In genomic region chr9:122780026-122780425, GRCh38 we compare ENCODE assay signal across 23 cellular contexts. TPM values are rescaled to one million over a fixed set of nuclear protein-coding genes. Genes with fewer than 3 reads are reported as not detected.
"Had no signal": no experiment of that assay in that cellular context is flagged by ENCODE, and none has a peak within 500 bp of the region (broad histone marks: within the 10 kb centered on the region; RNA-seq: fewer than 3 reads in every experiment).

No MANE protein-coding gene starts in this region.

- H3K27ac ChIP-seq: brain microvascular endothelial cell had no signal

- DNase-seq: activated CD4-positive, alpha-beta T cell treated with anti-CD3 and anti-CD28 coated beads for 4 hours; activated CD8-positive, alpha-beta memory T cell treated with anti-CD3 and anti-CD28 coated beads, Interleukin-2, amount 50 U/mL, for 4 hours; activated CD8-positive, alpha-beta T cell treated with anti-CD3 and anti-CD28 coated beads for 36 hours; activated gamma-delta T cell treated with Interleukin-2 at 50 U/mL for 16 hours; activated naive CD4-positive, alpha-beta T cell treated with anti-CD3 and anti-CD28 coated beads, Interleukin-2, amount 10 ng/mL, durations not matched to agents 7 days and 5 days; activated naive CD8-positive, alpha-beta T cell treated with anti-CD3 and anti-CD28 coated beads for 36 hours; activated T-cell treated with anti-CD3 and anti-CD28 coated beads, Interleukin-2, amount 50 U/mL, for 72 hours; brain microvascular endothelial cell; caudate nucleus; MM.1S; NCI-H1105; NCI-H1436; NCI-H1694 treated with DMSO at 0.1 percent for 48 hours; NCI-H2081; NCI-H510A treated with DMSO at 0.1 percent for 48 hours; SHP77 treated with DMSO at 0.1 percent for 48 hours had no signal

- H3K27me3 ChIP-seq: brain microvascular endothelial cell had no signal

- H3K27me3 Mint-ChIP-seq: activated CD8-positive, alpha-beta T cell treated with anti-CD3 and anti-CD28 coated beads for 36 hours; activated naive CD4-positive, alpha-beta T cell treated with anti-CD3 and anti-CD28 coated beads, Interleukin-2, amount 10 ng/mL, durations not matched to agents 7 days and 5 days; activated naive CD8-positive, alpha-beta T cell treated with anti-CD3 and anti-CD28 coated beads for 36 hours had no signal

- H3K36me3 Mint-ChIP-seq: activated naive CD4-positive, alpha-beta T cell treated with anti-CD3 and anti-CD28 coated beads, Interleukin-2, amount 10 ng/mL, durations not matched to agents 7 days and 5 days; activated naive CD8-positive, alpha-beta T cell treated with anti-CD3 and anti-CD28 coated beads for 36 hours had no signal

- H3K9me3 Mint-ChIP-seq: activated CD8-positive, alpha-beta T cell treated with anti-CD3 and anti-CD28 coated beads for 36 hours; activated naive CD4-positive, alpha-beta T cell treated with anti-CD3 and anti-CD28 coated beads, Interleukin-2, amount 10 ng/mL, durations not matched to agents 7 days and 5 days; activated naive CD8-positive, alpha-beta T cell treated with anti-CD3 and anti-CD28 coated beads for 36 hours; activated T-cell treated with anti-CD3 and anti-CD28 coated beads, Interleukin-2, amount 50 U/mL, for 72 hours; activated T-helper 2 cell treated with anti-CD3 and anti-CD28 coated beads, Interferon-gamma antibody, Interleukin-2, Interleukin-4, amounts not matched to agents 10 μg/mL and 5 μg/mL and 100 μg/mL, durations not matched to agents 14 hours and 24 hours and 36 hours; T-helper 1 cell treated with Interleukin-12 subunit alpha and Interleukin-12 subunit beta and Interleukin-4 antibody, amounts not matched to agents 30 μg/mL and 1 μg/mL, for 36 hours had no signal

- H3K4me1 Mint-ChIP-seq: activated naive CD4-positive, alpha-beta T cell treated with anti-CD3 and anti-CD28 coated beads, Interleukin-2, amount 10 ng/mL, durations not matched to agents 7 days and 5 days; activated naive CD8-positive, alpha-beta T cell treated with anti-CD3 and anti-CD28 coated beads for 36 hours had no signal

- H3K36me3 ChIP-seq: brain microvascular endothelial cell had no signal

- H3K4me3 Mint-ChIP-seq: activated CD8-positive, alpha-beta T cell treated with anti-CD3 and anti-CD28 coated beads for 36 hours; activated naive CD4-positive, alpha-beta T cell treated with anti-CD3 and anti-CD28 coated beads, Interleukin-2, amount 10 ng/mL, durations not matched to agents 7 days and 5 days; activated naive CD8-positive, alpha-beta T cell treated with anti-CD3 and anti-CD28 coated beads for 36 hours; activated T-cell treated with anti-CD3 and anti-CD28 coated beads, Interleukin-2, amount 50 U/mL, for 72 hours; T-helper 1 cell treated with Interleukin-12 subunit alpha and Interleukin-12 subunit beta and Interleukin-4 antibody, amounts not matched to agents 30 μg/mL and 1 μg/mL, for 36 hours had no signal

- FAIRE-seq: RCC 7860 had no signal

- H3K27ac Mint-ChIP-seq: activated CD8-positive, alpha-beta T cell treated with anti-CD3 and anti-CD28 coated beads for 36 hours; activated naive CD4-positive, alpha-beta T cell treated with anti-CD3 and anti-CD28 coated beads, Interleukin-2, amount 10 ng/mL, durations not matched to agents 7 days and 5 days; activated naive CD8-positive, alpha-beta T cell treated with anti-CD3 and anti-CD28 coated beads for 36 hours; activated T-cell treated with anti-CD3 and anti-CD28 coated beads, Interleukin-2, amount 50 U/mL, for 72 hours; activated T-helper 2 cell treated with anti-CD3 and anti-CD28 coated beads, Interferon-gamma antibody, Interleukin-2, Interleukin-4, amounts not matched to agents 10 μg/mL and 5 μg/mL and 100 μg/mL, durations not matched to agents 14 hours and 24 hours and 36 hours; T-helper 1 cell treated with Interleukin-12 subunit alpha and Interleukin-12 subunit beta and Interleukin-4 antibody, amounts not matched to agents 30 μg/mL and 1 μg/mL, for 36 hours had no signal

- ATAC-seq: activated CD4-positive, CD25-positive, alpha-beta regulatory T cell treated with anti-CD3 and anti-CD28 coated beads, Interleukin-2, amount 50 U/mL, for 24 hours; activated CD8-positive, alpha-beta T cell treated with anti-CD3 and anti-CD28 coated beads for 36 hours; activated T-cell treated with anti-CD3 and anti-CD28 coated beads, Interleukin-2, amount 50 U/mL, for 72 hours had no signal

RNA-seq across cellular contexts. Expression of gene OR5C1, which starts 8.7 kb away (rescaled TPM):
- total RNA-seq: activated CD8-positive, alpha-beta T cell treated with anti-CD3 and anti-CD28 coated beads for 36 hours; activated naive CD8-positive, alpha-beta T cell treated with anti-CD3 and anti-CD28 coated beads for 36 hours; activated T-cell treated with anti-CD3 and anti-CD28 coated beads, Interleukin-2, amount 50 U/mL, for 72 hours; activated T-helper 2 cell treated with anti-CD3 and anti-CD28 coated beads, Interferon-gamma antibody, Interleukin-2, Interleukin-4, amounts not matched to agents 10 μg/mL and 5 μg/mL and 100 μg/mL, durations not matched to agents 14 hours and 24 hours and 36 hours; cerebellum; SK-MEL-5 had no signal

RNA-seq across cellular contexts. Expression of gene OR1K1, which starts 19.9 kb away (rescaled TPM):
- total RNA-seq: activated CD8-positive, alpha-beta T cell treated with anti-CD3 and anti-CD28 coated beads for 36 hours; activated naive CD8-positive, alpha-beta T cell treated with anti-CD3 and anti-CD28 coated beads for 36 hours; activated T-cell treated with anti-CD3 and anti-CD28 coated beads, Interleukin-2, amount 50 U/mL, for 72 hours; activated T-helper 2 cell treated with anti-CD3 and anti-CD28 coated beads, Interferon-gamma antibody, Interleukin-2, Interleukin-4, amounts not matched to agents 10 μg/mL and 5 μg/mL and 100 μg/mL, durations not matched to agents 14 hours and 24 hours and 36 hours; cerebellum; SK-MEL-5 had no signal
- polyA plus RNA-seq: adipose tissue had no signal

RNA-seq across cellular contexts. Expression of gene OR1L6, which starts 37.9 kb away (rescaled TPM):
- total RNA-seq: activated CD8-positive, alpha-beta T cell treated with anti-CD3 and anti-CD28 coated beads for 36 hours; activated naive CD8-positive, alpha-beta T cell treated with anti-CD3 and anti-CD28 coated beads for 36 hours; activated T-cell treated with anti-CD3 and anti-CD28 coated beads, Interleukin-2, amount 50 U/mL, for 72 hours; activated T-helper 2 cell treated with anti-CD3 and anti-CD28 coated beads, Interferon-gamma antibody, Interleukin-2, Interleukin-4, amounts not matched to agents 10 μg/mL and 5 μg/mL and 100 μg/mL, durations not matched to agents 14 hours and 24 hours and 36 hours; cerebellum; SK-MEL-5 had no signal
- polyA plus RNA-seq: adipose tissue had no signal

RNA-seq across cellular contexts. Expression of gene OR1L4, which starts 56.2 kb away (rescaled TPM):
- total RNA-seq: activated CD8-positive, alpha-beta T cell treated with anti-CD3 and anti-CD28 coated beads for 36 hours; activated naive CD8-positive, alpha-beta T cell treated with anti-CD3 and anti-CD28 coated beads for 36 hours; activated T-cell treated with anti-CD3 and anti-CD28 coated beads, Interleukin-2, amount 50 U/mL, for 72 hours; activated T-helper 2 cell treated with anti-CD3 and anti-CD28 coated beads, Interferon-gamma antibody, Interleukin-2, Interleukin-4, amounts not matched to agents 10 μg/mL and 5 μg/mL and 100 μg/mL, durations not matched to agents 14 hours and 24 hours and 36 hours; cerebellum; SK-MEL-5 had no signal
- polyA plus RNA-seq: adipose tissue had no signal
